In the genomic region with DNA sequence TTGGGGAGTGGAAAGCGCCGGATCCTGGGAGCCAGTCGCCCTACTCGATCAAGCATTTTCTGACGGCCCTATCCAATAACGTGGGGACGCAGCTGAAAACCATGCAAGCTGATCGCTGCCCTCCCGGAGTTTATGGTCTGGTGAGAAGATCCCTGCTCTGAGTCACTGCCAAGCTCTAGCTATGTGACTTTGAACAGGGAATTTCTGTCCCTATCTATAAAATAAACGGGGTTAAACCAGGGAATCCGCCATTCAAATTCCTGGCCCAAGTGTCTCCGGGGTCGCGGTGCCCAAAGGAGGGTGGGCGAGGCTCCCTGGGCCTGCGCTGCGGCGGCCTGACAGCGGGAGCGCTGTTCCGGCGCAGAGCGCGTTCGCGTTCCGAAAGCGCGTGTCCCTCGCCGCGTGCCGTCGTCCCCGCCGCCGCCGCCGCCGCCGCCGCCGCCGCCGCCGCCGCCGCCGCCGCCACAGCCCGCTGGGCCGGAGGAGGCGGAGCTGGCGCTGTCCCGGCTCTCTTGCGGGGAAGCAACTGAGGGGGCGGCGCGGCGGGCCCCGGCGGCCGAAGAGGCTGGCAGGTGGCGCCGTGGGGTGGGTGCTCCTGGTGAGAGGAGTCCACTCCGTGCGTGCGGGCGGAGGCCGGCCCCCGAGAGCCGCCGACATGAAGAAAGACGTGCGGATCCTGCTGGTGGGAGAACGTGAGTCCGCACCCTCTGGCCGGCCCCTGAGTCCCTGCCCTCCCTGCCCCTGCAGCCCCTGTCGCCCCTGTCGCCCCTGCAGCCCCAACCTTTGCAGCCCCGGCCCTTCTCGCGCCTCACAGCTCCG, we compare ENCODE assay signal across 8 cellular contexts. TPM values are rescaled to one million over a fixed set of nuclear protein-coding genes. Genes with fewer than 3 reads are reported as not detected.
A peak's percentile ranks its signal among the peaks of the same experiment; 100 is the strongest.
DNase-seq lines count a peak whose midpoint lies in the region; ATAC-seq and TF ChIP-seq lines count a peak whose summit lies in the region.

TSS of gene RHOT1 (plus strand) at position 465 of the 819 bp plus-strand sequence. CDS start at position 656, 191 bp downstream.

- H4K20me1 ChIP-seq in neural progenitor cell (ENCODE audit: low read depth) = peaks cover 12% of the 10 kb centered on the region

- ATAC-seq in GM21576 (IDR thresholded peaks at IDR 0.05; ENCODE audit: unreplicated experiment) = peak; percentile 66

- H3K4me3 ChIP-seq in fibroblast of villous mesenchyme (ENCODE audit: low read depth, low read length) (peak within 1 kb of the TSS; percentile 99), neural progenitor cell (peak within 1 kb of the TSS; percentile 95)

- H3K4me3 Mint-ChIP-seq in neural progenitor cell = peak within 1 kb of the TSS; percentile 99

- no peaks in the 10 kb centered on the region for H3K27me3 ChIP-seq in neural progenitor cell

- H2AFZ ChIP-seq in neural progenitor cell (replicated peaks) = peak within 1 kb of the TSS; percentile 75

- peaks cover 2% of the 10 kb centered on the region for H3K27me3 Mint-ChIP-seq in neural progenitor cell (ENCODE audit: insufficient read depth, low read depth)

- H3F3A ChIP-seq in neural progenitor cell (ENCODE audit: low read depth) = peaks cover 23% of the 10 kb centered on the region

- no peaks in the 10 kb centered on the region for H3K36me3 ChIP-seq in neural progenitor cell

- peak within 1 kb of the TSS; percentile 60 for H3K9ac ChIP-seq in neural progenitor cell

- peak within 1 kb of the TSS; percentile 92 for H3K27ac Mint-ChIP-seq in neural progenitor cell

- peaks cover 22% of the 10 kb centered on the region for H3K4me1 Mint-ChIP-seq in neural progenitor cell

- peak; percentile 47 for TF ChIP-seq CTCF in fibroblast of villous mesenchyme (IDR thresholded peaks at IDR 0.05; ENCODE audit: insufficient read depth, low read depth, low read length)
- peak; percentile 68 for TF ChIP-seq CTCF in neural progenitor cell (IDR thresholded peaks at IDR 0.05)

- peak; percentile 59 for DNase-seq in DMS53 treated with DMSO at 0.1 percent for 48 hours (lab: John Stamatoyannopoulos, UW; ENCODE audit: unreplicated experiment)
- peak; percentile 89 for DNase-seq in KG1 (lab: John Stamatoyannopoulos, UW)
- DNase-seq in RPMI8226 = peak; percentile 88
- peak; percentile 72 for DNase-seq in activated effector memory CD4-positive, alpha-beta T cell treated with Interleukin-2 at 50 U/mL for 16 hours
- DNase-seq in fibroblast of villous mesenchyme (ENCODE audit: low read depth) = peak; percentile 93
- DNase-seq in neural progenitor cell (ENCODE audit: low spot score) = peak; percentile 92
- peak; percentile 80 for DNase-seq in stromal cell of bone marrow (ENCODE audit: low read depth)

- peak within 1 kb of the TSS; percentile 92 for H3K4me2 ChIP-seq in neural progenitor cell

- no peaks in the 10 kb centered on the region for H3K9me3 Mint-ChIP-seq in neural progenitor cell

- H3K4me1 ChIP-seq in neural progenitor cell = peaks cover 9% of the 10 kb centered on the region

- no peaks in the 10 kb centered on the region for H3K9me3 ChIP-seq in neural progenitor cell (ENCODE audit: low read depth)

- peak within 1 kb of the TSS; percentile 26 for H3K27ac ChIP-seq in neural progenitor cell

- no peaks in the 10 kb centered on the region for H3K36me3 Mint-ChIP-seq in neural progenitor cell

- peaks cover 43% of the 10 kb centered on the region for H3K79me2 ChIP-seq in neural progenitor cell (ENCODE audit: low read depth)

RNA-seq across cellular contexts. Expression of gene RHOT1, which starts in this region (rescaled TPM):
- total RNA-seq in fibroblast of villous mesenchyme = 29.0 and 48.8 TPM in 2 replicates
- total RNA-seq in neural progenitor cell (ENCODE audit: low replicate concordance) = 43.7 and 76.4 TPM in 2 replicates

Comparison
In these comparisons a context has a peak if more than half of its experiments do, and no peak if none do; other contexts are left out.
1. Peak in every context shown above with its lines: DNase-seq, ATAC-seq, H3K4me3 ChIP-seq and H3K27ac ChIP-seq.